Comparison of ENCODE assay signal across 20 cellular contexts in genomic region chr2:241841181-241842066, GRCh38. TPM values are rescaled to one million over a fixed set of nuclear protein-coding genes. Genes with fewer than 3 reads are reported as not detected.
DNase-seq lines count a peak whose midpoint lies in the region; ATAC-seq and TF ChIP-seq lines count a peak whose summit lies in the region.
"Had no signal": no experiment of that assay in that cellular context is flagged by ENCODE, and none has a peak within 500 bp of the region (broad histone marks: within the 10 kb centered on the region; RNA-seq: fewer than 3 reads in every experiment).

No MANE protein-coding gene starts in this region.

- no peak for DNase-seq in CD4-positive, CD25-positive, alpha-beta regulatory T cell
- DNase-seq in H9: peak; percentile 35
- DNase-seq in Right ventricle myocardium superior: no peak
- no peak for DNase-seq in neuronal stem cell (ENCODE audit: low spot score)
- DNase-seq in mammary epithelial cell: no peak
- no peak for DNase-seq in A172 (ENCODE audit: low spot score)
- no peak for DNase-seq in HFFc6
- DNase-seq: activated CD4-positive, alpha-beta T cell treated with anti-CD3 and anti-CD28 coated beads, Interleukin-2, amount 50 U/mL, for 1 hour; activated T-cell treated with anti-CD3 and anti-CD28 coated beads, Interleukin-2, amount 50 U/mL, for 4 hours; dermis blood vessel endothelial cell; lower lobe of right lung; MG63; NCI-H1694 treated with DMSO at 0.1 percent for 48 hours; NCI-H226; stimulated activated CD4-positive, alpha-beta T cell treated with anti-CD3 and anti-CD28 coated beads, Interleukin-4, amount 100 ng/mL, for 4 hours had no signal

- WGBS in H9 (ENCODE audit: extremely low coverage, insufficient read length, low lambda C conversion rate): no CpG with 5 or more reads among the region's 28 CpGs
- no CpG with 5 or more reads among the region's 28 CpGs for WGBS in neuronal stem cell (ENCODE audit: extremely low coverage in 2 of 2, insufficient read length in 2 of 2, insufficient replicate concordance in 1 of 2), 2 donors
- WGBS in mammary epithelial cell (ENCODE audit: low coverage, missing lambda C conversion rate): 85% methylated on average over 22 of the region's 28 CpGs

- H3K4me1 Mint-ChIP-seq in CD4-positive, CD25-positive, alpha-beta regulatory T cell: peaks cover 4 to 34% (median 15%) of the 10 kb centered on the region in 4 donors
- H3K4me1 Mint-ChIP-seq in H9 (peaks cover 14 to 35% of the 10 kb centered on the region in 2 experiments), HFFc6 (ENCODE audit: low read depth) (no peaks in the 10 kb centered on the region)

- H3K4me1 ChIP-seq in CD4-positive, CD25-positive, alpha-beta regulatory T cell (ENCODE audit: control insufficient read depth, insufficient read depth, low read length, poor library complexity, severe bottlenecking): peaks cover 25% of the 10 kb centered on the region
- H3K4me1 ChIP-seq in H9 (ENCODE audit: insufficient read depth, low read length) (no peaks in the 10 kb centered on the region; the same call in 1 of the 2 replicates), neuronal stem cell (ENCODE audit: control insufficient read depth in 2 of 2, insufficient read depth in 1 of 2, low read depth in 1 of 2, low read length in 2 of 2) (peaks cover 0 to 6% of the 10 kb centered on the region in 2 donors), mammary epithelial cell (ENCODE audit: insufficient read depth, low read length) (peaks cover 3% of the 10 kb centered on the region)
- H3K4me1 ChIP-seq: parathyroid adenoma had no signal

- H2BK12ac ChIP-seq in H9 (ENCODE audit: insufficient read length, low read depth, low read length) (no peak overlapping the region), neuronal stem cell (ENCODE audit: low read length) (peak overlapping the region; percentile 4)

- H3K27ac Mint-ChIP-seq in CD4-positive, CD25-positive, alpha-beta regulatory T cell: peak overlapping the region in 1 of 3 donors; percentile 3
- H3K27ac Mint-ChIP-seq in H9 (no peak overlapping the region), HFFc6 (no peak overlapping the region)

- H3K23ac ChIP-seq in H9 (ENCODE audit: insufficient read length, low read depth, low read length) (no peak overlapping the region), neuronal stem cell (ENCODE audit: low read depth, low read length, poor library complexity) (no peak overlapping the region)

- no peak overlapping the region for H3K4me3 ChIP-seq in CD4-positive, CD25-positive, alpha-beta regulatory T cell (ENCODE audit: low read depth, low read length)
- H3K4me3 ChIP-seq in neuronal stem cell (ENCODE audit: low read length in 2 of 2) (no peak overlapping the region), mammary epithelial cell (replicated peaks in 1 of 3; ENCODE audit: insufficient read depth in 1 of 3, low read depth in 2 of 3, low read length in 3 of 3) (no peak overlapping the region)
- H3K4me3 ChIP-seq: breast epithelium, lower lobe of right lung, MG63, smooth muscle cell had no signal

- no peak overlapping the region for H4K5ac ChIP-seq in H9 (ENCODE audit: insufficient read length, low read depth, low read length)

- H3K56ac ChIP-seq in H9 (ENCODE audit: insufficient read length, low read depth, low read length): no peak overlapping the region

- H4K8ac ChIP-seq in H9 (replicated peaks; ENCODE audit: insufficient read length, low read depth, low read length): no peak overlapping the region
- no peak overlapping the region for H4K8ac ChIP-seq in neuronal stem cell (ENCODE audit: low read depth, low read length)

- no peaks in the 10 kb centered on the region for H3K23me2 ChIP-seq in H9 (ENCODE audit: insufficient read length, low read depth, low read length, poor library complexity, severe bottlenecking)

- intact Hi-C loops in Right ventricle myocardium superior (cut with DNase I) (no loop called here), mammary epithelial cell (cut with micrococcal nuclease) (loop anchor here (5.0 kb wide), 1 partner anchor 54 kb away; no protein-coding TSS in a partner anchor)

- H3K14ac ChIP-seq in H9 (ENCODE audit: insufficient read depth, low read length) (no peak overlapping the region; the same call in 1 of the 2 replicates), neuronal stem cell (ENCODE audit: low read length) (no peak overlapping the region)

- H4K91ac ChIP-seq in H9 (ENCODE audit: insufficient read length, low read depth, low read length): no peak overlapping the region
- H4K91ac ChIP-seq in neuronal stem cell (ENCODE audit: low read depth, low read length, poor library complexity): no peak overlapping the region

- no TSS peak for BruUV-seq in mammary epithelial cell (replicated peaks; lab: Mats Ljungman, UMichigan)

- H3K4me3 Mint-ChIP-seq in CD4-positive, CD25-positive, alpha-beta regulatory T cell: peak overlapping the region in 3 of 4 donors; percentile 1 to 78 (median 10)
- H3K4me3 Mint-ChIP-seq in H9 (no peak overlapping the region), HFFc6 (no peak overlapping the region)
- H3K4me3 Mint-ChIP-seq: activated T-cell treated with anti-CD3 and anti-CD28 coated beads, Interleukin-2, amount 50 U/mL, for 4 hours had no signal

- H2BK120ac ChIP-seq in H9 (ENCODE audit: low read depth, low read length, poor library complexity, severe bottlenecking) (no peak overlapping the region), neuronal stem cell (ENCODE audit: low read depth, low read length) (no peak overlapping the region)

- TF ChIP-seq CTCF in H9 (conservative IDR thresholded peaks at IDR 0.05): no peak
- no peak for TF ChIP-seq CTCF in mammary epithelial cell (conservative IDR thresholded peaks at IDR 0.05 in 1 of 2, IDR thresholded peaks at IDR 0.05 in 1 of 2; ENCODE audit: extremely low read depth in 1 of 2, insufficient read depth in 1 of 2, low read depth in 1 of 2, low read length in 2 of 2)
- TF ChIP-seq CTCF in HFFc6 (IDR thresholded peaks at IDR 0.05): no peak

- H3K79me1 ChIP-seq in H9 (ENCODE audit: insufficient read depth, low read depth, low read length, poor library complexity, severe bottlenecking) (no peaks in the 10 kb centered on the region), neuronal stem cell (ENCODE audit: low read depth, low read length) (no peaks in the 10 kb centered on the region)

- H3K27me3 Mint-ChIP-seq in CD4-positive, CD25-positive, alpha-beta regulatory T cell: peaks cover 25% of the 10 kb centered on the region
- peaks cover 45% of the 10 kb centered on the region for H3K27me3 Mint-ChIP-seq in H9 (ENCODE audit: low read depth)
- peaks cover 36% of the 10 kb centered on the region for H3K27me3 Mint-ChIP-seq in HFFc6 (ENCODE audit: insufficient read depth)

- no peak overlapping the region for H3K27ac ChIP-seq in CD4-positive, CD25-positive, alpha-beta regulatory T cell (ENCODE audit: insufficient read depth, low read length, poor library complexity, severe bottlenecking)
- H3K27ac ChIP-seq in H9 (ENCODE audit: insufficient read length, low read depth, low read length) (no peak overlapping the region), neuronal stem cell (replicated peaks; ENCODE audit: low read length) (no peak overlapping the region), mammary epithelial cell (ENCODE audit: insufficient read depth, low read depth, low read length) (no peak overlapping the region)
- H3K27ac ChIP-seq: lower lobe of right lung had no signal

- CTCF ChIA-PET in mammary epithelial cell (lab: Charles Lee; ENCODE audit: low non-redundant PET): no interaction called here

- H3K27me3 ChIP-seq in CD4-positive, CD25-positive, alpha-beta regulatory T cell (ENCODE audit: control insufficient read depth, insufficient read depth, low read length): no peaks in the 10 kb centered on the region
- H3K27me3 ChIP-seq in H9 (ENCODE audit: insufficient read depth, low read length) (peaks cover 2% of the 10 kb centered on the region; the same call in 1 of the 2 replicates), neuronal stem cell (ENCODE audit: control insufficient read depth in 3 of 3, insufficient read depth in 3 of 3, low read depth in 1 of 3, low read length in 3 of 3) (peaks cover 0 to 22% (median 17%) of the 10 kb centered on the region in 3 experiments), mammary epithelial cell (ENCODE audit: insufficient read depth, low read length) (peaks cover 4% of the 10 kb centered on the region)

- ATAC-seq in CD4-positive, CD25-positive, alpha-beta regulatory T cell (ENCODE audit: low read depth in 2 of 2): no peak
- ATAC-seq in Right ventricle myocardium superior (ENCODE audit: poor library complexity): peak; percentile 56
- ATAC-seq: activated T-cell treated with anti-CD3 and anti-CD28 coated beads, Interleukin-2, amount 50 U/mL, for 4 hours; lower lobe of right lung had no signal

- no peaks in the 10 kb centered on the region for H3K36me3 Mint-ChIP-seq in CD4-positive, CD25-positive, alpha-beta regulatory T cell
- peaks cover 0 to 1% (median 0%) of the 10 kb centered on the region in 3 experiments; a peak in 1 of 7 replicates for H3K36me3 Mint-ChIP-seq in H9 (ENCODE audit: insufficient read depth in 1 of 3, low read depth in 3 of 3)
- no peaks in the 10 kb centered on the region for H3K36me3 Mint-ChIP-seq in HFFc6 (ENCODE audit: low read depth)

- no peaks in the 10 kb centered on the region for H3K9me3 ChIP-seq in CD4-positive, CD25-positive, alpha-beta regulatory T cell (ENCODE audit: control insufficient read depth in 2 of 2, low read length in 2 of 2)
- no peaks in the 10 kb centered on the region for H3K9me3 ChIP-seq in H9 (ENCODE audit: control insufficient read depth, low read depth, low read length)
- no peaks in the 10 kb centered on the region for H3K9me3 ChIP-seq in neuronal stem cell (replicated peaks in 1 of 2; ENCODE audit: control insufficient read depth in 2 of 2, insufficient read depth in 1 of 2, low read depth in 1 of 2, low read length in 2 of 2)
- no peaks in the 10 kb centered on the region for H3K9me3 ChIP-seq in mammary epithelial cell (replicated peaks; ENCODE audit: insufficient read depth, low read length)
- H3K9me3 ChIP-seq: breast epithelium, lower lobe of right lung, MG63 had no signal

- in situ Hi-C loops in mammary epithelial cell (cut with MboI; ENCODE audit: low sequenced_read_pairs in 2 of 2): no loop called here

- H3K9ac ChIP-seq in H9 (ENCODE audit: extremely low read depth, insufficient read length, low read length) (no peak overlapping the region), neuronal stem cell (ENCODE audit: low read depth, low read length, poor library complexity) (peak overlapping the region; percentile 60), mammary epithelial cell (ENCODE audit: insufficient read depth, low read length) (no peak overlapping the region)
- H3K9ac ChIP-seq: parathyroid adenoma had no signal

- dilution Hi-C loops in mammary epithelial cell (cut with HindIII; ENCODE audit: low sequenced_read_pairs): no loop called here

- no peak overlapping the region for H2BK20ac ChIP-seq in H9 (ENCODE audit: low read depth, low read length, poor library complexity, severe bottlenecking)

- H2AK5ac ChIP-seq in H9 (ENCODE audit: insufficient read length, low read length) (no peak overlapping the region), neuronal stem cell (ENCODE audit: low read depth, low read length) (peak overlapping the region; percentile 63)

- H3K4me2 ChIP-seq in H9 (ENCODE audit: insufficient read depth, insufficient read length, low read length): no peak overlapping the region
- no peak overlapping the region for H3K4me2 ChIP-seq in neuronal stem cell (ENCODE audit: insufficient read depth, low read length, poor library complexity, severe bottlenecking)
- no peak overlapping the region for H3K4me2 ChIP-seq in mammary epithelial cell (ENCODE audit: insufficient read depth, low read depth, low read length)
- H3K4me2 ChIP-seq: smooth muscle cell had no signal

- H3K79me2 ChIP-seq in H9 (ENCODE audit: insufficient read depth, low read length): no peaks in the 10 kb centered on the region
- no peaks in the 10 kb centered on the region for H3K79me2 ChIP-seq in mammary epithelial cell (ENCODE audit: insufficient read depth, low read length)
- H3K79me2 ChIP-seq: parathyroid adenoma had no signal

- no peak overlapping the region for H2BK5ac ChIP-seq in H9 (ENCODE audit: insufficient read length, low read length)
- no peak overlapping the region for H2BK5ac ChIP-seq in neuronal stem cell (ENCODE audit: low read length)

- H3K36me3 ChIP-seq in CD4-positive, CD25-positive, alpha-beta regulatory T cell (ENCODE audit: control insufficient read depth, insufficient read depth, low read length): no peaks in the 10 kb centered on the region
- H3K36me3 ChIP-seq in neuronal stem cell (replicated peaks in 1 of 2; ENCODE audit: control insufficient read depth in 2 of 2, insufficient read depth in 2 of 2, low read length in 2 of 2) (no peaks in the 10 kb centered on the region), mammary epithelial cell (ENCODE audit: insufficient read depth, low read length) (no peaks in the 10 kb centered on the region)
- H3K36me3 ChIP-seq: breast epithelium, lower lobe of right lung, MG63 had no signal

- no peaks in the 10 kb centered on the region for H3K9me3 Mint-ChIP-seq in CD4-positive, CD25-positive, alpha-beta regulatory T cell
- peaks cover 0 to 4% of the 10 kb centered on the region in 2 experiments; a peak in 1 of 5 replicates for H3K9me3 Mint-ChIP-seq in H9
- no peaks in the 10 kb centered on the region for H3K9me3 Mint-ChIP-seq in HFFc6
- H3K9me3 Mint-ChIP-seq: activated T-cell treated with anti-CD3 and anti-CD28 coated beads, Interleukin-2, amount 50 U/mL, for 4 hours had no signal

- H4K20me1 ChIP-seq in H9 (ENCODE audit: control insufficient read depth, insufficient read depth, insufficient read length): no peaks in the 10 kb centered on the region
- no peaks in the 10 kb centered on the region for H4K20me1 ChIP-seq in mammary epithelial cell (ENCODE audit: insufficient read depth, low read length)

- H3K4ac ChIP-seq in H9 (ENCODE audit: low read depth, low read length) (no peak overlapping the region), neuronal stem cell (ENCODE audit: low read length) (no peak overlapping the region)

- H2BK15ac ChIP-seq in H9 (ENCODE audit: low read depth, low read length): no peak overlapping the region
- H2BK15ac ChIP-seq in neuronal stem cell (ENCODE audit: low read length): peak overlapping the region; percentile 64

- H2AFZ ChIP-seq in H9 (ENCODE audit: low read length): no peak overlapping the region
- H2AFZ ChIP-seq in neuronal stem cell (ENCODE audit: low read length): no peak overlapping the region
- H2AFZ ChIP-seq in mammary epithelial cell (ENCODE audit: low read depth, low read length): no peak overlapping the region
- H2AFZ ChIP-seq: parathyroid adenoma had no signal

- H3K18ac ChIP-seq in H9 (ENCODE audit: insufficient read length, low read depth, low read length) (no peak overlapping the region), neuronal stem cell (ENCODE audit: low read length) (peak overlapping the region; percentile 83)

- H3T11ph ChIP-seq in H9 (ENCODE audit: low read length): no peak overlapping the region

RNA-seq across cellular contexts. Expression of gene PDCD1, which starts 17.3 kb away (rescaled TPM):
- total RNA-seq in CD4-positive, CD25-positive, alpha-beta regulatory T cell: 12.3 TPM
- 1 to 10 TPM; 6.0 to 8.6 (median 6.6) TPM for polyA plus RNA-seq in CD4-positive, CD25-positive, alpha-beta regulatory T cell
- total RNA-seq in H9 (2021): 1.4 and 1.6 TPM in 2 replicates
- 2.0 TPM for total RNA-seq in Right ventricle myocardium superior
- polyA plus RNA-seq in neuronal stem cell (2013, experiment 1 of 2): not detected
- not detected for polyA plus RNA-seq in neuronal stem cell (2013, experiment 2 of 2)
- not detected for total RNA-seq in mammary epithelial cell
- polyA plus RNA-seq in mammary epithelial cell: not detected
- polyA minus RNA-seq in mammary epithelial cell: not detected
- total RNA-seq in A172 (2014; rRNA removed; shearing (Covaris generic)): 0.10 TPM in 1 of 2 replicates, not detected in the other
- total RNA-seq in HFFc6 (2021; fragmentation: NEBNext Ultra II Directional; extraction: Animal tissue kit (Norgen Biotek cat#: 25700)): not detected
- total RNA-seq: dermis blood vessel endothelial cell, myocyte, smooth muscle cell had no signal
- polyA plus RNA-seq: BJ, smooth muscle cell had no signal

RNA-seq across cellular contexts. Expression of gene RTP5, which starts 28.1 kb away (rescaled TPM):
- 0.44 TPM for total RNA-seq in CD4-positive, CD25-positive, alpha-beta regulatory T cell
- not detected for polyA plus RNA-seq in CD4-positive, CD25-positive, alpha-beta regulatory T cell
- total RNA-seq in H9 (2021): not detected in 2 replicates
- not detected for total RNA-seq in Right ventricle myocardium superior
- polyA plus RNA-seq in neuronal stem cell (2013, experiment 1 of 2): not detected
- not detected for polyA plus RNA-seq in neuronal stem cell (2013, experiment 2 of 2)
- total RNA-seq in mammary epithelial cell: not detected
- not detected for polyA plus RNA-seq in mammary epithelial cell
- polyA minus RNA-seq in mammary epithelial cell: not detected
- total RNA-seq in A172 (2014; rRNA removed; shearing (Covaris generic)): not detected in 2 replicates
- total RNA-seq in HFFc6 (2021; fragmentation: NEBNext Ultra II Directional; extraction: Animal tissue kit (Norgen Biotek cat#: 25700)): not detected
- total RNA-seq: dermis blood vessel endothelial cell, lower lobe of right lung, smooth muscle cell had no signal
- polyA plus RNA-seq: BJ, smooth muscle cell had no signal

RNA-seq across cellular contexts. Expression of gene NEU4, which starts 32.4 kb away (rescaled TPM):
- total RNA-seq in CD4-positive, CD25-positive, alpha-beta regulatory T cell: 3.8 TPM
- under 1 TPM in 2 of 4 donors, not detected in 2; 0.16 to 0.67 TPM for polyA plus RNA-seq in CD4-positive, CD25-positive, alpha-beta regulatory T cell
- total RNA-seq in H9 (2021) (0.42 and 0.70 TPM in 2 replicates), Right ventricle myocardium superior (not detected), mammary epithelial cell (not detected)
- 0.45 TPM for polyA plus RNA-seq in neuronal stem cell (2013, experiment 1 of 2)
- 0.37 TPM for polyA plus RNA-seq in neuronal stem cell (2013, experiment 2 of 2)
- polyA plus RNA-seq in mammary epithelial cell: not detected
- not detected for polyA minus RNA-seq in mammary epithelial cell
- total RNA-seq in A172 (2014; rRNA removed; shearing (Covaris generic)): 0.22 TPM in 1 of 2 replicates, not detected in the other
- under 1 TPM in 1 of 6 experiments, not detected in 5; 0.08 TPM for total RNA-seq in HFFc6 (2021; fragmentation: NEBNext Ultra II Directional; extraction: Animal tissue kit (Norgen Biotek cat#: 25700))
- total RNA-seq: dermis blood vessel endothelial cell, lower lobe of right lung, smooth muscle cell had no signal
- polyA plus RNA-seq: BJ had no signal

Comparison
In these comparisons a context has a peak if more than half of its experiments do, and no peak if none do; other contexts are left out.
1. H3K4me3 Mint-ChIP-seq: peak in CD4-positive, CD25-positive, alpha-beta regulatory T cell (3 of 4); none in H9 (0 of 2) and HFFc6 (single experiment).